In genomic region chr5:117665121-117665520, GRCh38 we compare ENCODE assay signal across 3 cellular contexts.
A peak's percentile ranks its signal among the peaks of the same experiment; 100 is the strongest.
TF ChIP-seq lines count a peak whose summit lies in the region.

No MANE protein-coding gene starts in this region.

TF ChIP-seq in HepG2, 621 proteins besides CTCF, POLR2A, EP300 and RAD21:
- TF ChIP-seq ZNF614 (CRISPR knock-in tag; IDR thresholded peaks at IDR 0.05; ENCODE audit: borderline replicate concordance) (no peak), CEBPB (IDR thresholded peaks at IDR 0.05; ENCODE audit: borderline replicate concordance, low read depth, low read length) (peak; percentile 31; the same call in 1 of the 2 replicates)
TF ChIP-seq in HepG2: peak in this region for 1.

TF ChIP-seq in H1, 55 proteins besides CTCF, POLR2A, EP300 and RAD21:
- TF ChIP-seq TCF12 (IDR thresholded peaks at IDR 0.05; ENCODE audit: low read depth, low read length) (no peak), SIN3A (conservative IDR thresholded peaks at IDR 0.05 in 1 of 2, IDR thresholded peaks at IDR 0.05 in 1 of 2; ENCODE audit: low read depth in 1 of 2, low read length in 2 of 2) (no peak), RBBP5 (IDR thresholded peaks at IDR 0.05; ENCODE audit: borderline replicate concordance, low read depth, low read length) (no peak), CBX8 (IDR thresholded peaks at IDR 0.05; ENCODE audit: borderline replicate concordance, low read depth, low read length) (no peak), SP2 (IDR thresholded peaks at IDR 0.05; ENCODE audit: low read length) (no peak), ZNF274 (IDR thresholded peaks at IDR 0.05; ENCODE audit: borderline replicate concordance, extremely low read depth, low read length) (no peak), POU5F1 (IDR thresholded peaks at IDR 0.05; ENCODE audit: low read depth, low read length) (no peak), KDM4A (IDR thresholded peaks at IDR 0.05; ENCODE audit: low read depth, low read length, severe bottlenecking) (no peak), TAF7 (optimal IDR thresholded peaks at IDR 0.05; ENCODE audit: borderline replicate concordance, low read depth, low read length) (no peak), KDM5A (IDR thresholded peaks at IDR 0.05; ENCODE audit: low read length) (no peak), GABPA (IDR thresholded peaks at IDR 0.05; ENCODE audit: borderline replicate concordance, insufficient read depth, low read length) (no peak), EZH2 (IDR thresholded peaks at IDR 0.05; ENCODE audit: low read depth, low read length, severe bottlenecking) (no peak), NRF1 (IDR thresholded peaks at IDR 0.05; ENCODE audit: low read depth, low read length) (no peak), JUND (IDR thresholded peaks at IDR 0.05; ENCODE audit: low read length) (no peak), TEAD4 (IDR thresholded peaks at IDR 0.05; ENCODE audit: low read depth, low read length) (no peak), RNF2 (IDR thresholded peaks at IDR 0.05; ENCODE audit: borderline replicate concordance, low read depth, low read length, missing control alignments, poor library complexity, severe bottlenecking) (no peak), BACH1 (IDR thresholded peaks at IDR 0.05; ENCODE audit: low read length) (no peak), POLR2AphosphoS5 (IDR thresholded peaks at IDR 0.05; ENCODE audit: low read depth, low read length) (no peak), TBP (IDR thresholded peaks at IDR 0.05; ENCODE audit: low read depth, low read length) (no peak), PHF8 (conservative IDR thresholded peaks at IDR 0.05; ENCODE audit: low read depth, low read length) (no peak)

TF ChIP-seq in SK-N-SH, 30 proteins besides CTCF, POLR2A, EP300 and RAD21:
- no peak for TF ChIP-seq SMC3 (IDR thresholded peaks at IDR 0.05; ENCODE audit: low read depth, low read length)
- TF ChIP-seq MAX (IDR thresholded peaks at IDR 0.05; ENCODE audit: low read depth): no peak
- TF ChIP-seq MEF2A (IDR thresholded peaks at IDR 0.05; ENCODE audit: borderline replicate concordance, low read depth): no peak
- TF ChIP-seq EZH2phosphoT487 (IDR thresholded peaks at IDR 0.05; ENCODE audit: borderline replicate concordance, low read depth): no peak
- no peak for TF ChIP-seq NFIC (IDR thresholded peaks at IDR 0.05; ENCODE audit: borderline replicate concordance)
- no peak for TF ChIP-seq TCF12 (IDR thresholded peaks at IDR 0.05)
- no peak for TF ChIP-seq POLR2AphosphoS5 (IDR thresholded peaks at IDR 0.05; ENCODE audit: low read depth, low read length)
